8 cellular contexts compared by ENCODE assay signal in genomic region chr19:34926685-34927375, GRCh38. TPM values are rescaled to one million over a fixed set of nuclear protein-coding genes. Genes with fewer than 3 reads are reported as not detected.
DNase-seq lines count a peak whose midpoint lies in the region; ATAC-seq and TF ChIP-seq lines count a peak whose summit lies in the region.

Gene ZNF30 (plus strand): TSS chr19:34926903. CDS start chr19:34929948, 3,045 bp downstream.

- no peaks in the 10 kb centered on the region for H3K9me3 ChIP-seq in duodenal mucosa (ENCODE audit: control insufficient read depth in 1 of 2, low read length in 2 of 2)
- H3K9me3 ChIP-seq in right lobe of liver: no peaks in the 10 kb centered on the region

- ATAC-seq in GM18511 (IDR thresholded peaks at IDR 0.05; ENCODE audit: unreplicated experiment): peak; percentile 97
- peak; percentile 90 for ATAC-seq in HG03039 (IDR thresholded peaks at IDR 0.05; ENCODE audit: unreplicated experiment)
- ATAC-seq in right lobe of liver: peak; percentile 99

- no peaks in the 10 kb centered on the region for H3K27me3 ChIP-seq in duodenal mucosa (ENCODE audit: control insufficient read depth in 1 of 2, insufficient read depth in 2 of 2, low read length in 2 of 2)
- no peaks in the 10 kb centered on the region for H3K27me3 ChIP-seq in right lobe of liver

- H3K4me3 ChIP-seq in duodenal mucosa (ENCODE audit: low read depth in 1 of 2, low read length in 2 of 2): peak within 1 kb of the TSS; percentile 87 to 90
- H3K4me3 ChIP-seq in right lobe of liver: peak within 1 kb of the TSS; percentile 55 to 68 (median 61)

- H3K9ac ChIP-seq in duodenal mucosa (ENCODE audit: low read depth in 1 of 2, low read length in 2 of 2): peak within 1 kb of the TSS; percentile 67 to 81

- H3K36me3 ChIP-seq in duodenal mucosa (ENCODE audit: control insufficient read depth in 1 of 2, insufficient read depth in 2 of 2, low read length in 2 of 2) (peaks cover 6 to 7% of the 10 kb centered on the region in 2 donors), right lobe of liver (peaks cover 0 to 8% (median under 1%) of the 10 kb centered on the region in 4 donors)

- peaks cover 7 to 12% of the 10 kb centered on the region in 2 donors for H3K4me1 ChIP-seq in duodenal mucosa (ENCODE audit: control insufficient read depth in 1 of 2, insufficient read depth in 2 of 2, low read length in 2 of 2)
- peaks cover 0 to 7% (median 3%) of the 10 kb centered on the region in 4 donors for H3K4me1 ChIP-seq in right lobe of liver

- WGBS in right lobe of liver (ENCODE audit: insufficient coverage, low coverage, low lambda C conversion rate, missing lambda C conversion rate): under 1% methylated on average over 36 of the region's 53 CpGs

- DNase-seq in NCI-H345 treated with DMSO at 0.1 percent for 48 hours (lab: John Stamatoyannopoulos, UW; ENCODE audit: unreplicated experiment): peak; percentile 98
- peak; percentile 86 to 88 for DNase-seq in activated CD4-positive, alpha-beta T cell treated with anti-CD3 and anti-CD28 coated beads, Interleukin-2, amount 50 U/mL, for 48 hours
- DNase-seq in right lobe of liver: peak; percentile 92 to 95 (median 94)
- DNase-seq in stimulated activated CD4-positive, alpha-beta T cell treated with anti-CD3 and anti-CD28 coated beads, Interleukin-4, amount 100 ng/mL, for 24 hours: peak; percentile 86

- no peak for TF ChIP-seq CTCF in 22Rv1 (IDR thresholded peaks at IDR 0.05)
- TF ChIP-seq CTCF in right lobe of liver (IDR thresholded peaks at IDR 0.05): no peak

- TF ChIP-seq POLR2A in right lobe of liver (IDR thresholded peaks at IDR 0.05): peak; percentile 60

- H3K27ac ChIP-seq in 22Rv1 (peak within 1 kb of the TSS; percentile 88), duodenal mucosa (ENCODE audit: low read depth, low read length) (peak within 1 kb of the TSS; percentile 54), right lobe of liver (peak within 1 kb of the TSS; percentile 9 to 66 (median 12))

- intact Hi-C loops in right lobe of liver (cut with DNase I): no loop called here

RNA-seq across cellular contexts. Expression of gene ZNF30, which starts in this region (rescaled TPM):
- total RNA-seq in right lobe of liver: 1 to 10 TPM in 4 of 6 experiments, under 1 TPM in 2; 0.95 to 4.0 (median 1.4) TPM

Comparison
In these comparisons a context has a peak if more than half of its experiments do, and no peak if none do; other contexts are left out.
1. Peak in every context shown above with its lines: DNase-seq, ATAC-seq, H3K4me3 ChIP-seq and H3K27ac ChIP-seq.
2. H3K27ac ChIP-seq: peak in every context shown above with its lines; median percentile 88 in 22Rv1; 54 in duodenal mucosa; 12 in right lobe of liver.